In the genomic region with DNA sequence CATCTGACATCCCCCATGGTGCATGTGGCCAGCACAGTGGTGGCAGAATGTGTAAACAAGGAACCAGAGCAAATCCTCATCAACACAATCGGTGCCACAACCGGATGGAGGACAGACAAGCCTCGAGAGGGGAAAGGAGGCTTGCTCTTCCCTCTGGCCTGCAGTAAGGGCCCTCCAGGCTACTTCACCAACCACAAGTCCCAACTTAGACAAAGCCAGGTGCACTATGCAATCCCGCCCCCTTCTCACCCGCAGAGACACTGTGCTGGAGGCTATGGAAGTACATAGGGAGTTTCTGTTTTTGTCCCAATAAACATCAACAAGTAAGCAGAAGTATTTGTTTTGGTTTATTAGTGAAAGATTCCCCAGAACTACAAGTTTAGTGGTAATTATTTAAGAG, we compare ENCODE assay signal across 1 cellular context.
TF ChIP-seq lines count a peak whose summit lies in the region.

No MANE protein-coding gene starts in this region.

TF ChIP-seq in H1, 55 proteins besides CTCF, POLR2A, EP300 and RAD21 (continued from another document):
- TF ChIP-seq SUZ12 (IDR thresholded peaks at IDR 0.05; ENCODE audit: low read length) (no peak), SP1 (IDR thresholded peaks at IDR 0.05; ENCODE audit: low read depth, low read length) (no peak), SP2 (IDR thresholded peaks at IDR 0.05; ENCODE audit: low read length) (no peak), NRF1 (IDR thresholded peaks at IDR 0.05; ENCODE audit: low read depth, low read length) (no peak)
